In genomic region chr10:3117486-3117885, GRCh38 we compare ENCODE assay signal across 17 cellular contexts. TPM values are rescaled to one million over a fixed set of nuclear protein-coding genes. Genes with fewer than 3 reads are reported as not detected.
A peak's percentile ranks its signal among the peaks of the same experiment; 100 is the strongest.
DNase-seq lines count a peak whose midpoint lies in the region; ATAC-seq and TF ChIP-seq lines count a peak whose summit lies in the region.
"Had no signal": no experiment of that assay in that cellular context is flagged by ENCODE, and none has a peak within 500 bp of the region (broad histone marks: within the 10 kb centered on the region; RNA-seq: fewer than 3 reads in every experiment).

No MANE protein-coding gene starts in this region.

- no peak for TF ChIP-seq CTCF in gastroesophageal sphincter (IDR thresholded peaks at IDR 0.05)
- no peak for TF ChIP-seq CTCF in osteoblast (IDR thresholded peaks at IDR 0.05; ENCODE audit: extremely low read depth, low read depth, low read length)
- no peak for TF ChIP-seq CTCF in lower leg skin (IDR thresholded peaks at IDR 0.05)

- no peak for TF ChIP-seq EP300 in gastroesophageal sphincter (IDR thresholded peaks at IDR 0.05)

- H4K20me1 ChIP-seq in osteoblast (ENCODE audit: insufficient read depth, low read length), result no peaks in the 10 kb centered on the region

- DNase-seq in DMS79 (lab: John Stamatoyannopoulos, UW) (peak; percentile 47), DMS79 treated with DMSO at 0.1 percent for 48 hours (lab: John Stamatoyannopoulos, UW) (no peak), osteoblast (ENCODE audit: insufficient read length, low spot score, missing footprints) (peak; percentile 65), lower leg skin (ENCODE audit: low spot score in 2 of 2) (no peak)
- DNase-seq: CD4-positive, CD25-positive, alpha-beta regulatory T cell; CD8-positive, alpha-beta T cell; DMS 273 treated with DMSO at 0.1 percent for 48 hours; DND-41; GM23248; H7; HCEC 1CT had no signal

- intact Hi-C loops in lower leg skin (cut with DNase I; ENCODE audit: low total_unique reads), result no loop called here

- no peak overlapping the region for H2AFZ ChIP-seq in osteoblast (ENCODE audit: low read length)
- H2AFZ ChIP-seq: GM23248 had no signal

- H3K9me3 ChIP-seq in gastroesophageal sphincter (no peaks in the 10 kb centered on the region), osteoblast (ENCODE audit: low read depth, low read length) (no peaks in the 10 kb centered on the region)
- H3K9me3 ChIP-seq: BLaER1 had no signal

- H3K27me3 ChIP-seq in gastroesophageal sphincter, result no peaks in the 10 kb centered on the region
- no peaks in the 10 kb centered on the region for H3K27me3 ChIP-seq in osteoblast (ENCODE audit: insufficient read depth, low read length)
- H3K27me3 ChIP-seq: BLaER1 had no signal

- WGBS in gastroesophageal sphincter (ENCODE audit: low coverage in 1 of 2), 2 donors, result no CpG with 5 or more reads among the region's 12 CpGs
- 96 to 97% methylated on average over 12 of the region's 12 CpGs for WGBS in lower leg skin, 2 donors

- no peak overlapping the region for H3K4me2 ChIP-seq in osteoblast (ENCODE audit: insufficient read depth, low read length)
- H3K4me2 ChIP-seq: BLaER1 had no signal

- ATAC-seq in gastroesophageal sphincter, result no peak
- no peak for ATAC-seq in GM18520 (IDR thresholded peaks at IDR 0.05; ENCODE audit: unreplicated experiment)
- no peak for ATAC-seq in HG02852 (IDR thresholded peaks at IDR 0.05; ENCODE audit: unreplicated experiment)
- ATAC-seq: CD8-positive, alpha-beta T cell had no signal

- no peak for TF ChIP-seq POLR2A in gastroesophageal sphincter (IDR thresholded peaks at IDR 0.05)
- TF ChIP-seq POLR2A in lower leg skin (IDR thresholded peaks at IDR 0.05), result no peak

- H3K4me1 ChIP-seq in gastroesophageal sphincter (peaks cover 0 to 17% (median 0%) of the 10 kb centered on the region in 3 donors), osteoblast (ENCODE audit: insufficient read depth, low read length) (no peaks in the 10 kb centered on the region)
- H3K4me1 ChIP-seq: BLaER1 had no signal

- peaks cover 10% of the 10 kb centered on the region for H3K79me2 ChIP-seq in osteoblast (ENCODE audit: insufficient read depth, low read length)

- peak overlapping the region in 3 of 4 donors; percentile 65 to 73 (median 70) for H3K27ac ChIP-seq in gastroesophageal sphincter
- no peak overlapping the region for H3K27ac ChIP-seq in osteoblast (ENCODE audit: low read depth, low read length)
- H3K27ac ChIP-seq: 22Rv1, BLaER1, C4-2B, GM23248 had no signal

- H3K4me3 ChIP-seq in gastroesophageal sphincter (no peak overlapping the region), osteoblast (ENCODE audit: insufficient read depth, low read length) (no peak overlapping the region), lower leg skin (ENCODE audit: low read depth, poor library complexity, severe bottlenecking) (no peak overlapping the region)
- H3K4me3 ChIP-seq: BLaER1, GM23248 had no signal

- H3K36me3 ChIP-seq in gastroesophageal sphincter, result peaks cover 0 to 88% of the 10 kb centered on the region in 2 donors
- peaks cover 85% of the 10 kb centered on the region for H3K36me3 ChIP-seq in osteoblast (ENCODE audit: insufficient read depth, low read length)

RNA-seq across cellular contexts. Expression of gene PFKP, which starts 50.1 kb away (rescaled TPM):
- total RNA-seq in gastroesophageal sphincter, result 100 to 1,000 TPM in 3 of 4 donors, 10 to 100 TPM in 1; 64.3 to 261 (median 107) TPM
- total RNA-seq in osteoblast, result 71.6 and 80.0 TPM in 2 replicates
- total RNA-seq in lower leg skin, result 10 to 100 TPM; 54.9 to 79.3 (median 65.5) TPM

RNA-seq across cellular contexts. Expression of gene PITRM1, which starts 55.1 kb away (rescaled TPM):
- total RNA-seq in gastroesophageal sphincter (100 to 1,000 TPM in 1 of 4 donors, 10 to 100 TPM in 3; 78.6 to 102 (median 87.0) TPM), osteoblast (89.8 and 92.8 TPM in 2 replicates), lower leg skin (10 to 100 TPM; 45.5 to 62.8 (median 52.2) TPM)

Comparison
In these comparisons a context has a peak if more than half of its experiments do, and no peak if none do; other contexts are left out.
1. DNase-seq: peak in DMS79 (single experiment) and osteoblast (single experiment); none in DMS79 treated with DMSO at 0.1 percent for 48 hours (single experiment) and lower leg skin (0 of 2).